Comparison of ENCODE assay signal across 25 cellular contexts in the genomic region with DNA sequence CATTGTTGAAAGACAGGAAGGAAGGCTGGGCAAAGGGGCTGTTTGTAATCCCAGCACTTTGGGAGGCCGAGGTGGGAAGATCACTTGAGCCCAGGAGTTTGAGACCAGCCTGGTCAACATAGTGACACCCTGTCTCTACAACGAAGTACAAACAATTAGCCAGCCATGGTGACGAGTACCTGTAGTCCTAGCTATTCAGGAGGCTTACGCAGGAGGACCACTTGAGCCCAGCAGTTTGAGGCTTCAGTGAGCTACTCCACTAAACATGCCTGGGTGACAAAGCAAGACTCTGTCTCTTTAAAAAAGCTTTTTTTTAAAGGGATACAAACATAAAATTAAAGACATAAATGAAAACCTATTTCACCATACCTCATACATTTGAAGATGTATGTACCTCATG. TPM values are rescaled to one million over a fixed set of nuclear protein-coding genes. Genes with fewer than 3 reads are reported as not detected.
A peak's percentile ranks its signal among the peaks of the same experiment; 100 is the strongest.
DNase-seq lines count a peak whose midpoint lies in the region; ATAC-seq, FAIRE-seq and TF ChIP-seq lines count a peak whose summit lies in the region.
"Had no signal": no experiment of that assay in that cellular context is flagged by ENCODE, and none has a peak within 500 bp of the region (broad histone marks: within the 10 kb centered on the region; RNA-seq: fewer than 3 reads in every experiment).

No MANE protein-coding gene starts in this region.

- no peak overlapping the region for H3K4me3 ChIP-seq in K562
- H3K4me3 ChIP-seq: BLaER1 had no signal

- H3K9me3 Mint-ChIP-seq in glutamatergic neuron (ENCODE audit: unreplicated experiment), result no peaks in the 10 kb centered on the region
- H3K9me3 Mint-ChIP-seq: CD4-positive, alpha-beta memory T cell had no signal

- FAIRE-seq in K562 (lab: Jason Lieb, UNC), result no peak
- FAIRE-seq: A204.1, RCC 7860 had no signal

- peaks cover 2% of the 10 kb centered on the region for H3K27me3 Mint-ChIP-seq in glutamatergic neuron (ENCODE audit: unreplicated experiment)
- H3K27me3 Mint-ChIP-seq: CD4-positive, alpha-beta memory T cell had no signal

- TF ChIP-seq RAD21 in K562 (CRISPR knock-in tag; conservative IDR thresholded peaks at IDR 0.05 in 1 of 2, IDR thresholded peaks at IDR 0.05 in 1 of 2), result no peak

- H3K36me3 ChIP-seq in K562 (ENCODE audit: control insufficient read depth, insufficient read depth, low read length), result no peaks in the 10 kb centered on the region

- 36% methylated on average over 4 of the region's 4 CpGs for WGBS in K562 (ENCODE audit: insufficient coverage, low coverage, missing lambda C conversion rate)

- 0 out of 2 replicates have a peak overlapping the region, but pooled peaks have one; percentile 19 for H2AFZ ChIP-seq in K562 (ENCODE audit: low read depth, low read length)

- no peak overlapping the region for H3K27ac Mint-ChIP-seq in glutamatergic neuron (ENCODE audit: unreplicated experiment)

- no TSS peak for BruUV-seq in K562 (replicated peaks; lab: Mats Ljungman, UMichigan)

- H3K9ac ChIP-seq in K562 (ENCODE audit: insufficient read depth in 1 of 2, low read depth in 2 of 2, low read length in 2 of 2), result no peak overlapping the region
- H3K9ac ChIP-seq: BLaER1 had no signal

- no peak for TF ChIP-seq POLR2A in K562 (conservative IDR thresholded peaks at IDR 0.05)

- CTCF ChIA-PET in K562 (lab: Yijun Ruan, JAX; ENCODE audit: low intra/inter-chr PET ratio), result no interaction called here

- no peaks in the 10 kb centered on the region for H3K4me1 ChIP-seq in K562 (replicated peaks in 1 of 2; ENCODE audit: control insufficient read depth in 2 of 2, insufficient read depth in 2 of 2, low read length in 2 of 2)
- H3K4me1 ChIP-seq: BLaER1 had no signal

- ATAC-seq in K562 (peak; percentile 22; the same call in 1 of the 3 replicates), GM21447 (IDR thresholded peaks at IDR 0.05; ENCODE audit: unreplicated experiment) (no peak)
- ATAC-seq: SK-N-SH treated with all-trans-retinoic acid at 6 μM for 48 hours had no signal

- no peaks in the 10 kb centered on the region for H3K4me1 Mint-ChIP-seq in glutamatergic neuron (ENCODE audit: low read depth, unreplicated experiment)

- H3K27me3 ChIP-seq in K562 (ENCODE audit: control insufficient read depth in 2 of 2, insufficient read depth in 2 of 2, low read length in 2 of 2), result no peaks in the 10 kb centered on the region
- H3K27me3 ChIP-seq: BLaER1 had no signal

- H3K27ac ChIP-seq in C4-2B (peak overlapping the region; percentile 57), K562 (ENCODE audit: extremely low read depth, low read depth, low read length) (no peak overlapping the region)
- H3K27ac ChIP-seq: BLaER1 had no signal

- no peak overlapping the region for H3K4me2 ChIP-seq in K562 (ENCODE audit: insufficient read depth, low read length)
- H3K4me2 ChIP-seq: BLaER1 had no signal

- no peaks in the 10 kb centered on the region for H3K9me3 ChIP-seq in K562 (replicated peaks; ENCODE audit: control insufficient read depth, insufficient read depth, low read depth, low read length)
- H3K9me3 ChIP-seq: BLaER1 had no signal

- no peaks in the 10 kb centered on the region for H4K20me1 ChIP-seq in K562 (replicated peaks; ENCODE audit: control insufficient read depth, insufficient read depth, low read length)
- H4K20me1 ChIP-seq: BLaER1 had no signal

- POLR2A ChIA-PET in K562 (lab: Yijun Ruan, JAX), result interaction anchor here (0.7 to 2.7 kb wide), 2 partner anchors 10 to 271 kb away, joined by 3 to 10 read pairs; no protein-coding TSS in a partner anchor

- no peaks in the 10 kb centered on the region for H3K79me2 ChIP-seq in K562 (ENCODE audit: control insufficient read depth, insufficient read depth, low read length)

- intact Hi-C loops in K562 (cut with micrococcal nuclease), result no loop called here

- TF ChIP-seq CTCF in C4-2B (conservative IDR thresholded peaks at IDR 0.05) (no peak), K562 (IDR thresholded peaks at IDR 0.05 in 2 of 3, conservative IDR thresholded peaks at IDR 0.05 in 1 of 3; ENCODE audit: insufficient read depth in 2 of 3, low read depth in 1 of 3, low read length in 3 of 3) (no peak), glutamatergic neuron (IDR thresholded peaks at IDR 0.05; ENCODE audit: partially characterized antibody, unreplicated experiment) (no peak)

- DNase-seq in DMS79 treated with DMSO at 0.1 percent for 48 hours (lab: John Stamatoyannopoulos, UW) (peak; percentile 65), NCI-H2107 treated with DMSO at 0.1 percent for 48 hours (lab: John Stamatoyannopoulos, UW; ENCODE audit: unreplicated experiment) (peak; percentile 21), K562 (ENCODE audit: extremely low read depth in 1 of 4, low spot score in 3 of 4) (no peak), glutamatergic neuron (no peak), 8988T (no peak), CD1c-positive myeloid dendritic cell (ENCODE audit: extremely low spot score) (no peak)
- DNase-seq: CD4-positive, alpha-beta memory T cell; COR-L47; DND-41; GOT3; HCEC 1CT; NCI-H1048; NCI-H1417; NCI-H1694; NCI-H2081 treated with DMSO at 0.1 percent for 48 hours; NCI-H2227 treated with DMSO at 0.1 percent for 48 hours; NCI-H524 treated with DMSO at 0.1 percent for 48 hours; OCI-M1; T-helper 2 cell had no signal

- no peak for TF ChIP-seq EP300 in K562 (IDR thresholded peaks at IDR 0.05; ENCODE audit: low read length)

- in situ Hi-C loops in K562 (cut with MboI), result loop anchor here (25.0 kb wide), 1 partner anchor 327 kb away; no protein-coding TSS in a partner anchor

- no peaks in the 10 kb centered on the region for H3K9me1 ChIP-seq in K562 (ENCODE audit: control insufficient read depth, insufficient read depth, low read length)

- no peaks in the 10 kb centered on the region for H3K36me3 Mint-ChIP-seq in glutamatergic neuron (ENCODE audit: unreplicated experiment)

- H3K4me3 Mint-ChIP-seq in glutamatergic neuron (ENCODE audit: unreplicated experiment), result no peak overlapping the region
- H3K4me3 Mint-ChIP-seq: CD4-positive, alpha-beta memory T cell had no signal

TF ChIP-seq in K562, 482 proteins besides CTCF, POLR2A, EP300 and RAD21 (continues in another document):
- TF ChIP-seq, protein P1, sequence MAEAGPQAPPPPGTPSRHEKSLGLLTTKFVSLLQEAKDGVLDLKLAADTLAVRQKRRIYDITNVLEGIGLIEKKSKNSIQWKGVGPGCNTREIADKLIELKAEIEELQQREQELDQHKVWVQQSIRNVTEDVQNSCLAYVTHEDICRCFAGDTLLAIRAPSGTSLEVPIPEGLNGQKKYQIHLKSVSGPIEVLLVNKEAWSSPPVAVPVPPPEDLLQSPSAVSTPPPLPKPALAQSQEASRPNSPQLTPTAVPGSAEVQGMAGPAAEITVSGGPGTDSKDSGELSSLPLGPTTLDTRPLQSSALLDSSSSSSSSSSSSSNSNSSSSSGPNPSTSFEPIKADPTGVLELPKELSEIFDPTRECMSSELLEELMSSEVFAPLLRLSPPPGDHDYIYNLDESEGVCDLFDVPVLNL (CRISPR knock-in tag; IDR thresholded peaks at IDR 0.05; ENCODE audit: low read depth), result no peak

RNA-seq across cellular contexts. Expression of gene SERP1, which starts 11.1 kb away (rescaled TPM):
- 47.1 and 59.9 TPM in 2 replicates for total RNA-seq in K562 (2011; cell fraction: chromatin; rRNA removed; ENCODE audit: low replicate concordance)
- 50.2 and 53.3 TPM in 2 replicates for total RNA-seq in K562 (2011; cell fraction: nucleolus; rRNA removed)
- 57.8 and 84.3 TPM in 2 replicates for total RNA-seq in K562 (2011; cell fraction: nucleoplasm; rRNA removed)
- 443 and 512 TPM in 2 replicates for total RNA-seq in K562 (2014; rRNA removed)
- 121 and 129 TPM in 2 replicates for total RNA-seq in K562 (2014; rRNA removed; fragmentation: Illumina TruSeq; extraction: Trizol)
- 101 and 109 TPM in 2 replicates for total RNA-seq in K562 (2015; rRNA removed; fragmentation: Illumina TruSeq; extraction: Trizol)
- 147 TPM in 2 replicates for total RNA-seq in K562 (2021)
- polyA plus RNA-seq in K562 (2011; rRNA removed), result 122 and 142 TPM in 2 replicates
- 93.1 and 259 TPM in 2 replicates for polyA plus RNA-seq in K562 (2011; cell fraction: cytosol; rRNA removed)
- 80.0 and 102 TPM in 2 replicates for polyA plus RNA-seq in K562 (2011; cell fraction: nucleus; rRNA removed)
- 134 and 164 TPM in 2 replicates for polyA plus RNA-seq in K562 (2012)
- polyA plus RNA-seq in K562 (2014; fragmentation: Illumina TruSeq; extraction: Trizol), result 85.2 and 94.4 TPM in 2 replicates
- polyA plus RNA-seq in K562 (2014; fragmentation: Nextera tagmentation; extraction: Ambion mirVana), result 10 to 100 TPM; 38.6 to 42.4 TPM
- 190 and 246 TPM in 2 replicates for polyA plus RNA-seq in K562 (2014; rRNA removed)
- 93.5 and 108 TPM in 2 replicates for polyA minus RNA-seq in K562 (2011; rRNA and poly(A)+ RNA removed)
- 88.9 and 124 TPM in 2 replicates for polyA minus RNA-seq in K562 (2011; cell fraction: cytosol; rRNA and poly(A)+ RNA removed)
- 71.1 and 134 TPM in 2 replicates for polyA minus RNA-seq in K562 (2011; cell fraction: nucleus; rRNA and poly(A)+ RNA removed)
- 45.2 TPM for total RNA-seq in glutamatergic neuron (ENCODE audit: unreplicated experiment)

RNA-seq across cellular contexts. Expression of gene EIF2A, which starts 11.4 kb away (rescaled TPM):
- total RNA-seq in K562 (2011; cell fraction: chromatin; rRNA removed; ENCODE audit: low replicate concordance), result 108 and 296 TPM in 2 replicates
- 44.5 and 67.6 TPM in 2 replicates for total RNA-seq in K562 (2011; cell fraction: nucleolus; rRNA removed)
- 111 and 161 TPM in 2 replicates for total RNA-seq in K562 (2011; cell fraction: nucleoplasm; rRNA removed)
- total RNA-seq in K562 (2014; rRNA removed) (99.8 and 168 TPM in 2 replicates), K562 (2014; rRNA removed; fragmentation: Illumina TruSeq; extraction: Trizol) (178 and 206 TPM in 2 replicates), K562 (2015; rRNA removed; fragmentation: Illumina TruSeq; extraction: Trizol) (139 and 146 TPM in 2 replicates), K562 (2021) (106 and 115 TPM in 2 replicates), glutamatergic neuron (ENCODE audit: unreplicated experiment) (72.3 TPM)
- polyA plus RNA-seq in K562 (2011; rRNA removed) (181 and 193 TPM in 2 replicates), K562 (2014; fragmentation: Illumina TruSeq; extraction: Trizol) (158 and 192 TPM in 2 replicates), K562 (2014; fragmentation: Nextera tagmentation; extraction: Ambion mirVana) (100 to 1,000 TPM; 130 to 172 TPM), K562 (2014; rRNA removed) (129 and 166 TPM in 2 replicates)
- polyA plus RNA-seq in K562 (2011; cell fraction: cytosol; rRNA removed), result 67.1 and 141 TPM in 2 replicates
- polyA plus RNA-seq in K562 (2011; cell fraction: nucleus; rRNA removed), result 51.4 and 121 TPM in 2 replicates
- polyA plus RNA-seq in K562 (2012), result 77.8 and 158 TPM in 2 replicates
- polyA minus RNA-seq in K562 (2011; rRNA and poly(A)+ RNA removed), result 237 and 320 TPM in 2 replicates
- 80.2 and 84.4 TPM in 2 replicates for polyA minus RNA-seq in K562 (2011; cell fraction: cytosol; rRNA and poly(A)+ RNA removed)
- 63.4 and 106 TPM in 2 replicates for polyA minus RNA-seq in K562 (2011; cell fraction: nucleus; rRNA and poly(A)+ RNA removed)

Comparison
In these comparisons a context has a peak if more than half of its experiments do, and no peak if none do; other contexts are left out.
1. DNase-seq: peak in DMS79 treated with DMSO at 0.1 percent for 48 hours (single experiment) and NCI-H2107 treated with DMSO at 0.1 percent for 48 hours (single experiment); none in K562 (0 of 4), glutamatergic neuron (single experiment), 8988T (single experiment) and CD1c-positive myeloid dendritic cell (single experiment).